Comparison of ENCODE assay signal across 8 cellular contexts in the genomic region with DNA sequence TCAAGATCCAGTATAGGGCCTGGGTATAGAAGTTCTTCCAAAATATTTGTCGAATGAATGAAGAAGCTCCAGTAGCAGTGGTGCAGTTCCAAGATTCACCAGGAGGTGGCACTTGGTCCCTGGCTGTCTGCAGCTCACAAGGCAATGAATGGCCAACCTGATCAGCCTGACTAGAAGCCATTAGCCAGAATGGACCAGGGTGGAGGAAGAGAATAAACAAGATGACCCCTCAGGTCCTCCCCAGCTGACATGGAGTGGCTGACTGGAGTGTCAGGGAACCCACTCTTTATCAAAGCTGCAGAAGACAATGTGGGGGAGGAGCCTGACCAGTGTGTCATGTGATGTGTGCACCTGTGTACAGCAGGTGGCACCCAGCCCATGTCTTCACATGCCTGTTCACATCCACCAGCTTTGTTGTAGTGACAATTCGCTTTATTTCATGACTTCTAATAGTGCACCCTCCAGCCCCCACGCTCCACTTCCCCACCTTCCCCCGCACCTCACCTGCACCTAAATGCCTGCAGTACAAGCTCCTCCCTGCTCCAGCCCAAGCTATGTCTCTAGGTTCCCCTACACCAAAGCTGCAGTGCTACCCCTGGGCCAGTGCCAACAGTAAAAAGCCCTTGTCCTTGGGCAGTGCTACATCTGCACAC. TPM values are rescaled to one million over a fixed set of nuclear protein-coding genes. Genes with fewer than 3 reads are reported as not detected.
DNase-seq lines count a peak whose midpoint lies in the region; ATAC-seq, FAIRE-seq and TF ChIP-seq lines count a peak whose summit lies in the region.

No MANE protein-coding gene starts in this region.

- H3K4me3 ChIP-seq in GM06990 (replicated peaks; ENCODE audit: low read depth, low read length): no peak overlapping the region
- H3K4me3 ChIP-seq in SJCRH30: no peak overlapping the region
- peak overlapping the region; percentile 60 to 77 for H3K4me3 ChIP-seq in tibial artery

- no peaks in the 10 kb centered on the region; the same call in 1 of the 2 replicates for H3K27me3 ChIP-seq in GM06990 (replicated peaks; ENCODE audit: control insufficient read depth, insufficient read depth, low read length)
- no peaks in the 10 kb centered on the region for H3K27me3 ChIP-seq in SJCRH30
- no peaks in the 10 kb centered on the region for H3K27me3 ChIP-seq in tibial artery

- H3K9me3 Mint-ChIP-seq in osteocyte (ENCODE audit: unreplicated experiment): no peaks in the 10 kb centered on the region

- H3K9me3 ChIP-seq in SJCRH30 (replicated peaks) (no peaks in the 10 kb centered on the region), tibial artery (no peaks in the 10 kb centered on the region)

- H3K36me3 ChIP-seq in GM06990 (ENCODE audit: control insufficient read depth, insufficient read depth, low read length) (no peaks in the 10 kb centered on the region), SJCRH30 (no peaks in the 10 kb centered on the region), tibial artery (no peaks in the 10 kb centered on the region)

- peak overlapping the region; percentile 50 for H3K27ac Mint-ChIP-seq in osteocyte (ENCODE audit: unreplicated experiment)

- intact Hi-C loops in tibial artery (cut with DNase I; ENCODE audit: low total_unique reads): loop anchor here (5.0 kb wide), 1 partner anchor 183 kb away; no protein-coding TSS in a partner anchor

- H3K27ac ChIP-seq in SJCRH30 (no peak overlapping the region), tibial artery (peak overlapping the region in 1 of 2 donors; percentile 67)

- ATAC-seq in GM19467 (IDR thresholded peaks at IDR 0.05; ENCODE audit: unreplicated experiment): no peak

- peaks cover 72% of the 10 kb centered on the region for H3K4me1 Mint-ChIP-seq in osteocyte (ENCODE audit: unreplicated experiment)

- FAIRE-seq in frontal cortex (lab: Jason Lieb, UNC): no peak

- H3K4me3 Mint-ChIP-seq in osteocyte (ENCODE audit: unreplicated experiment): peak overlapping the region; percentile 88

- H3K27me3 Mint-ChIP-seq in osteocyte (ENCODE audit: unreplicated experiment): no peaks in the 10 kb centered on the region

- DNase-seq in GM06990 (ENCODE audit: extremely low read depth, insufficient read length) (peak; percentile 72), MV-4-11 (lab: John Stamatoyannopoulos, UW) (peak; percentile 77), SJCRH30 (peak; percentile 75 to 92), frontal cortex (ENCODE audit: low spot score in 2 of 2) (peak; percentile 61 to 63), osteocyte (ENCODE audit: extremely low spot score, unreplicated experiment) (peak; percentile 95), tibial artery (peak; percentile 91 to 92)
- peak; percentile 83 for DNase-seq in activated gamma-delta T cell treated with anti-CD3 and anti-CD28 coated beads, Interleukin-2, amount 50 U/mL, for 16 hours (ENCODE audit: low read depth)

- H3K36me3 Mint-ChIP-seq in osteocyte (ENCODE audit: unreplicated experiment): peaks cover 10% of the 10 kb centered on the region

- H3K4me1 ChIP-seq in SJCRH30 (peaks cover 26% of the 10 kb centered on the region), tibial artery (peaks cover 0 to 66% (median 51%) of the 10 kb centered on the region in 4 donors)

- TF ChIP-seq CTCF in GM06990 (IDR thresholded peaks at IDR 0.05; ENCODE audit: insufficient read depth, low read length, poor library complexity, severe bottlenecking) (peak; percentile 93), osteocyte (IDR thresholded peaks at IDR 0.05) (peak; percentile 95), tibial artery (IDR thresholded peaks at IDR 0.05) (peak; percentile 97 to 98)

RNA-seq across cellular contexts. Expression of gene LTBP2, which starts 3.0 kb away (rescaled TPM):
- total RNA-seq in SJCRH30 (2014; rRNA removed; shearing (Covaris generic)): 0.61 and 0.84 TPM in 2 replicates
- total RNA-seq in frontal cortex (1.2 TPM), osteocyte (377 and 379 TPM in 2 replicates)

Comparison
In these comparisons a context has a peak if more than half of its experiments do, and no peak if none do; other contexts are left out.
1. H3K4me3 ChIP-seq: peak in tibial artery (2 of 2); none in GM06990 (single experiment) and SJCRH30 (single experiment).
2. RNA of gene LTBP2, which starts 3.0 kb away (total RNA-seq): 377 to 379 TPM in osteocyte; 1.2 TPM in frontal cortex (single experiment) and 0.61 to 0.84 TPM in SJCRH30; every median in the first group is over 100 times any median in the second.
3. Peak in every context shown above with its lines, with median percentiles within 50 percentile points of each other: DNase-seq and CTCF ChIP-seq.